In genomic region chr3:149717391-149718056, GRCh38 we compare ENCODE assay signal across 9 cellular contexts. TPM values are rescaled to one million over a fixed set of nuclear protein-coding genes. Genes with fewer than 3 reads are reported as not detected.
DNase-seq lines count a peak whose midpoint lies in the region; ATAC-seq, FAIRE-seq and TF ChIP-seq lines count a peak whose summit lies in the region.
"Had no signal": no experiment of that assay in that cellular context is flagged by ENCODE, and none has a peak within 500 bp of the region (broad histone marks: within the 10 kb centered on the region; RNA-seq: fewer than 3 reads in every experiment).

No MANE protein-coding gene starts in this region.

- peaks cover 4% of the 10 kb centered on the region for H3K36me3 Mint-ChIP-seq in astrocyte (ENCODE audit: low read depth, unreplicated experiment)

- peak; percentile 66 for TF ChIP-seq CTCF in astrocyte (IDR thresholded peaks at IDR 0.05; ENCODE audit: insufficient read depth, low read depth, low read length)
- TF ChIP-seq CTCF in right atrium auricular region (IDR thresholded peaks at IDR 0.05): peak; percentile 29 to 82
- peak; percentile 76 for TF ChIP-seq CTCF in retinal pigment epithelial cell (conservative IDR thresholded peaks at IDR 0.05; ENCODE audit: low read depth, low read length)

- H3K36me3 ChIP-seq in astrocyte (ENCODE audit: insufficient read depth, low read length) (no peaks in the 10 kb centered on the region), right atrium auricular region (no peaks in the 10 kb centered on the region)
- H3K36me3 ChIP-seq: BLaER1 treated with 17β-estradiol and CSF1 and Interleukin-3, amounts not matched to agents 10 nM and 100 nM had no signal

- H3K9ac ChIP-seq in astrocyte (ENCODE audit: low read length): no peak overlapping the region
- H3K9ac ChIP-seq: BLaER1 treated with 17β-estradiol and CSF1 and Interleukin-3, amounts not matched to agents 10 nM and 100 nM had no signal

- H3K4me1 ChIP-seq in astrocyte (ENCODE audit: insufficient read depth, low read length) (no peaks in the 10 kb centered on the region), right atrium auricular region (no peaks in the 10 kb centered on the region)
- H3K4me1 ChIP-seq: BLaER1 treated with 17β-estradiol and CSF1 and Interleukin-3, amounts not matched to agents 10 nM and 100 nM had no signal

- no peak overlapping the region for H3K4me2 ChIP-seq in astrocyte (ENCODE audit: low read length)
- H3K4me2 ChIP-seq: BLaER1 treated with 17β-estradiol and CSF1 and Interleukin-3, amounts not matched to agents 10 nM and 100 nM had no signal

- peak; percentile 80 for FAIRE-seq in astrocyte (lab: Jason Lieb, UNC)

- peaks cover 6% of the 10 kb centered on the region for H3K9me3 Mint-ChIP-seq in astrocyte (ENCODE audit: unreplicated experiment)

- H3K27me3 Mint-ChIP-seq in astrocyte (ENCODE audit: low read depth, unreplicated experiment): no peaks in the 10 kb centered on the region

- no peak overlapping the region for H3K4me3 ChIP-seq in astrocyte (ENCODE audit: insufficient read depth, low read depth, low read length)
- H3K4me3 ChIP-seq in right atrium auricular region: no peak overlapping the region
- no peak overlapping the region for H3K4me3 ChIP-seq in retinal pigment epithelial cell (ENCODE audit: low read length)
- H3K4me3 ChIP-seq: BLaER1 treated with 17β-estradiol and CSF1 and Interleukin-3, amounts not matched to agents 10 nM and 100 nM had no signal

- no peak overlapping the region for H3K4me3 Mint-ChIP-seq in astrocyte (ENCODE audit: unreplicated experiment)

- H3K27ac ChIP-seq in astrocyte (ENCODE audit: low read depth, low read length): no peak overlapping the region
- H3K27ac ChIP-seq in right atrium auricular region: no peak overlapping the region
- H3K27ac ChIP-seq: BLaER1 treated with 17β-estradiol and CSF1 and Interleukin-3, amounts not matched to agents 10 nM and 100 nM had no signal

- H4K20me1 ChIP-seq in astrocyte (ENCODE audit: insufficient read depth, low read length): no peaks in the 10 kb centered on the region
- H4K20me1 ChIP-seq: BLaER1 treated with 17β-estradiol and CSF1 and Interleukin-3, amounts not matched to agents 10 nM and 100 nM had no signal

- peak overlapping the region; percentile 38 for H3K27ac Mint-ChIP-seq in astrocyte (ENCODE audit: unreplicated experiment)

- no peaks in the 10 kb centered on the region for H3K79me2 ChIP-seq in astrocyte (ENCODE audit: insufficient read depth, low read length)

- no peaks in the 10 kb centered on the region for H3K9me3 ChIP-seq in astrocyte (ENCODE audit: insufficient read depth, low read depth, low read length)
- peaks cover 0 to 11% of the 10 kb centered on the region in 2 donors for H3K9me3 ChIP-seq in right atrium auricular region

- no peaks in the 10 kb centered on the region for H3K4me1 Mint-ChIP-seq in astrocyte (ENCODE audit: low read depth, unreplicated experiment)

- H3K27me3 ChIP-seq in astrocyte (ENCODE audit: insufficient read depth, low read length) (no peaks in the 10 kb centered on the region), right atrium auricular region (no peaks in the 10 kb centered on the region)
- H3K27me3 ChIP-seq: BLaER1 treated with 17β-estradiol and CSF1 and Interleukin-3, amounts not matched to agents 10 nM and 100 nM had no signal

- peak overlapping the region; percentile 37 for H2AFZ ChIP-seq in astrocyte (ENCODE audit: low read depth, low read length)

- peak; percentile 55 for DNase-seq in NCI-H2171 treated with DMSO at 0.1 percent for 48 hours (lab: John Stamatoyannopoulos, UW)
- DNase-seq in NCI-H2171 (lab: John Stamatoyannopoulos, UW): no peak
- peak; percentile 50 for DNase-seq in NCI-H526 treated with DMSO at 0.1 percent for 48 hours (lab: John Stamatoyannopoulos, UW)
- DNase-seq in astrocyte (ENCODE audit: low read depth): peak; percentile 59
- peak; percentile 62 for DNase-seq in right atrium auricular region (ENCODE audit: low spot score)
- peak; percentile 48 for DNase-seq in retinal pigment epithelial cell (ENCODE audit: low read depth)

- ATAC-seq in HG03354 (IDR thresholded peaks at IDR 0.05; ENCODE audit: poor library complexity, severe bottlenecking, unreplicated experiment) (peak; percentile 63), HG03039 (IDR thresholded peaks at IDR 0.05; ENCODE audit: unreplicated experiment) (no peak)

RNA-seq across cellular contexts. Expression of gene COMMD2, which starts 34.8 kb away (rescaled TPM):
- 44.8 and 47.1 TPM in 2 replicates for total RNA-seq in astrocyte
- 10 to 100 TPM; 10.3 to 10.6 TPM for total RNA-seq in right atrium auricular region

RNA-seq across cellular contexts. Expression of gene WWTR1, which starts 59.7 kb away (rescaled TPM):
- total RNA-seq in astrocyte (94.3 and 105 TPM in 2 replicates), right atrium auricular region (10 to 100 TPM; 53.4 to 73.1 TPM)
